10 cellular contexts compared by ENCODE assay signal in the genomic region with DNA sequence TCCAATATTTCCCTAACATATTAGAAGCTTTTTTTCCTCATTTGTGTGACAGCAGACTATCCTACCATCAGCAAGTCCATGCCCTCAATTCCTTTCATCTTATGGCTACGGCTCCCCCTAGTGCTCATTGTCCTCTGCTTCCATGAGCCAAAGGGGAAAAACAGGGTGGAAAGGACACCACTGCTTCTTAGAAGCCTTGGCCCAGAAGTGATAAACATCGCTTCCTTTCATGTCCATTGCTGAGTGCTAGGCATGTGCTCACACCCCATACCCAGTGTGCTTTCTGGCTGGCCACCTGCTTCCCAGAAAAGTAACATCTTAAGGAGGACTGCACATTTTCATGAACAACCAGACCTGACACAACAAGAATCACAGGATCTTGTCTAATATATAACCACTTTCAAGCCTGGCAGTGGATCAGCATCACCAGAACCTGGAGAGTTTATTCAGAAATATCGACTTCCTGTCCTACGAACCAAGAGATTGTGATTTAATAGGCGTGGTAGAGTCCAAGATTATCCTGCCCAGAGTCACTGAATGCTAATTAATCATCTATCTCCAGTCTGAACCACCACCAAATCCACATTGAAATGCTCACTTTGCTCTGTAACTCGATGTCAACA.
A peak's percentile ranks its signal among the peaks of the same experiment; 100 is the strongest.
DNase-seq lines count a peak whose midpoint lies in the region; ATAC-seq and TF ChIP-seq lines count a peak whose summit lies in the region.
"Had no signal": no experiment of that assay in that cellular context is flagged by ENCODE, and none has a peak within 500 bp of the region (broad histone marks: within the 10 kb centered on the region; RNA-seq: fewer than 3 reads in every experiment).

No MANE protein-coding gene starts in this region.

- H3K4me3 ChIP-seq in astrocyte of the cerebellum (ENCODE audit: low read depth, low read length), result no peak overlapping the region
- H3K4me3 ChIP-seq: SK-N-MC, skin epidermis had no signal

- TF ChIP-seq CTCF in astrocyte of the cerebellum (IDR thresholded peaks at IDR 0.05; ENCODE audit: low read depth, low read length, missing control alignments) (peak; percentile 65), type B pancreatic cell (conservative IDR thresholded peaks at IDR 0.05) (peak; percentile 79)

- H3K4me1 Mint-ChIP-seq in type B pancreatic cell (ENCODE audit: unreplicated experiment), result peaks cover 10% of the 10 kb centered on the region

- peak; percentile 79 for ATAC-seq in GM19372 (IDR thresholded peaks at IDR 0.05; ENCODE audit: low read depth, unreplicated experiment)

- in situ Hi-C loops in astrocyte of the cerebellum (cut with HindIII; ENCODE audit: low sequenced_read_pairs), result no loop called here

- H3K36me3 Mint-ChIP-seq in type B pancreatic cell, result no peaks in the 10 kb centered on the region

- no peak overlapping the region for H3K27ac Mint-ChIP-seq in type B pancreatic cell

- H3K9me3 Mint-ChIP-seq in type B pancreatic cell, result no peaks in the 10 kb centered on the region

- H3K27me3 Mint-ChIP-seq in type B pancreatic cell, result no peaks in the 10 kb centered on the region

- peak; percentile 49 for DNase-seq in D341Med (ENCODE audit: low spot score)
- peak; percentile 1 for DNase-seq in NCI-H146 treated with DMSO at 0.1 percent for 48 hours (lab: John Stamatoyannopoulos, UW; ENCODE audit: unreplicated experiment)
- DNase-seq in astrocyte of the cerebellum (ENCODE audit: low read depth), result peak; percentile 22
- DNase-seq in iPS-NIHi7 (ENCODE audit: extremely low spot score), result peak; percentile 75
- no peak for DNase-seq in type B pancreatic cell (ENCODE audit: extremely low spot score, unreplicated experiment)
- no peak for DNase-seq in HuH-7.5 (ENCODE audit: low spot score)
- no peak for DNase-seq in NCI-H345 (lab: John Stamatoyannopoulos, UW)

- H3K4me3 Mint-ChIP-seq in type B pancreatic cell, result no peak overlapping the region

Comparison
In these comparisons a context has a peak if more than half of its experiments do, and no peak if none do; other contexts are left out.
1. DNase-seq: peak in D341Med (single experiment), NCI-H146 treated with DMSO at 0.1 percent for 48 hours (single experiment), astrocyte of the cerebellum (single experiment) and iPS-NIHi7 (single experiment); none in type B pancreatic cell (single experiment), HuH-7.5 (single experiment) and NCI-H345 (single experiment).